ENCODE assay signal across 18 cellular contexts in the genomic region with DNA sequence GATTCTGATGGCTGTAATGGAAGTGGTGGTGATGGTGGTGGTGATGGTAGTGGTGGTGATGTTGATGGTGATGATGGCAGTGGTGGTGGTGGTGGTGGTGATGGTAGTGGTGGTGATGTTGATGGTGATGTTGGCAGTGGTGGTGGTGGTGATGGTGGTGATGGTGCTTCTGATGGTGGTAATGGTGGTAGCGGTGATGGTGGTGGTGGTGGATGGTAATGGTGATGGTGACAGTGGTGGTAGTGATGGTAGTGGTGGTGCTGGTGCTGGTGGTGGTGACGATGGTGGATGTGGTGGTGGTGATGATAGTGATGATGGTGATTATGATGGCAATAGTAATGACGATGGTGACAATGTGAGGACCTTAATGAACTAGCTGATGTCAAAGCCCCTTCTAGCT. TPM values are rescaled to one million over a fixed set of nuclear protein-coding genes. Genes with fewer than 3 reads are reported as not detected.
DNase-seq lines count a peak whose midpoint lies in the region; ATAC-seq, FAIRE-seq and TF ChIP-seq lines count a peak whose summit lies in the region.
"Had no signal": no experiment of that assay in that cellular context is flagged by ENCODE, and none has a peak within 500 bp of the region (broad histone marks: within the 10 kb centered on the region; RNA-seq: fewer than 3 reads in every experiment).

No MANE protein-coding gene starts in this region.

- H3K9me3 ChIP-seq in right cardiac atrium (ENCODE audit: control insufficient read depth, low read length) (no peaks in the 10 kb centered on the region), GM12878 (replicated peaks; ENCODE audit: control insufficient read depth, insufficient read depth, low read length) (no peaks in the 10 kb centered on the region; the same call in 2 of the 3 replicates), right lobe of liver (no peaks in the 10 kb centered on the region)

- TF ChIP-seq POLR2A in GM12878 (IDR thresholded peaks at IDR 0.05; ENCODE audit: low read depth, low read length): no peak
- no peak for TF ChIP-seq POLR2A in right lobe of liver (IDR thresholded peaks at IDR 0.05)

- TF ChIP-seq EP300 in GM12878 (IDR thresholded peaks at IDR 0.05; ENCODE audit: borderline replicate concordance in 1 of 2, control insufficient read depth in 1 of 2, low read depth in 2 of 2, low read length in 2 of 2): no peak

- 94% methylated on average over 3 of the region's 3 CpGs for WGBS in right cardiac atrium
- 58% methylated on average over 3 of the region's 3 CpGs for WGBS in GM12878 (ENCODE audit: insufficient coverage, insufficient replicate concordance, low lambda C conversion rate, missing lambda C conversion rate)
- WGBS in right lobe of liver (ENCODE audit: insufficient coverage, low coverage, low lambda C conversion rate, missing lambda C conversion rate): 75% methylated on average over 2 of the region's 3 CpGs

- in situ Hi-C loops in GM12878 (cut with MboI): loop anchor here (5.0 kb wide), 1 partner anchor 47 kb away; no protein-coding TSS in a partner anchor

- H2AFZ ChIP-seq in GM12878 (ENCODE audit: control insufficient read depth, low read depth, low read length): no peak overlapping the region

- no peak overlapping the region for H3K9ac ChIP-seq in GM12878 (ENCODE audit: control insufficient read depth, insufficient read depth, low read length)

- H3K4me3 ChIP-seq in right cardiac atrium (ENCODE audit: low read length) (no peak overlapping the region), GM12878 (no peak overlapping the region), right lobe of liver (no peak overlapping the region), dorsolateral prefrontal cortex (no peak overlapping the region)

- intact Hi-C loops in Right ventricle myocardium inferior (cut with DNase I): no loop called here
- intact Hi-C loops in right cardiac atrium (cut with DNase I): no loop called here
- intact Hi-C loops in GM12878 (cut with micrococcal nuclease; ENCODE audit: unreplicated experiment): no loop called here
- intact Hi-C loops in right lobe of liver (cut with DNase I): no loop called here
- intact Hi-C loops in dorsolateral prefrontal cortex (cut with DNase I): no loop called here

- H3K4me1 ChIP-seq in right cardiac atrium (ENCODE audit: control insufficient read depth, insufficient read depth, low read length) (no peaks in the 10 kb centered on the region), GM12878 (ENCODE audit: control insufficient read depth, insufficient read depth, low read length) (no peaks in the 10 kb centered on the region; the same call in 1 of the 2 replicates), right lobe of liver (no peaks in the 10 kb centered on the region)

- RAD21 ChIA-PET in GM12878 (lab: Charles Lee; ENCODE audit: unreplicated experiment): no interaction called here

- no peak overlapping the region for H3K27ac ChIP-seq in right cardiac atrium (ENCODE audit: low read length)
- no peak overlapping the region for H3K27ac ChIP-seq in GM12878 (ENCODE audit: control insufficient read depth, insufficient read depth)
- no peak overlapping the region for H3K27ac ChIP-seq in right lobe of liver
- no peak overlapping the region for H3K27ac ChIP-seq in dorsolateral prefrontal cortex

- TF ChIP-seq CTCF in GM12878 (IDR thresholded peaks at IDR 0.05 in 2 of 3, conservative IDR thresholded peaks at IDR 0.05 in 1 of 3; ENCODE audit: control insufficient read depth in 2 of 3, extremely low read depth in 1 of 3, insufficient read depth in 1 of 3, low read depth in 3 of 3, low read length in 3 of 3) (no peak), right lobe of liver (IDR thresholded peaks at IDR 0.05) (no peak), dorsolateral prefrontal cortex (IDR thresholded peaks at IDR 0.05 in 54 of 56, conservative IDR thresholded peaks at IDR 0.05 in 2 of 56; ENCODE audit: low read depth in 1 of 56, partially characterized antibody in 56 of 56) (no peak)

- no TSS peak for BruUV-seq in GM12878 (replicated peaks; lab: Mats Ljungman, UMichigan)

- SMC1A ChIA-PET in GM12878 (lab: Charles Lee; ENCODE audit: uncharacterized antibody, unreplicated experiment): no interaction called here

- CTCF ChIA-PET in GM12878 (lab: Yijun Ruan, JAX): no interaction called here

- H4K20me1 ChIP-seq in GM12878 (ENCODE audit: control insufficient read depth, insufficient read depth): no peaks in the 10 kb centered on the region

- no peaks in the 10 kb centered on the region for H3K27me3 ChIP-seq in right cardiac atrium (ENCODE audit: control insufficient read depth, insufficient read depth)
- H3K27me3 ChIP-seq in GM12878 (replicated peaks in 1 of 2; ENCODE audit: control insufficient read depth in 2 of 2, insufficient read depth in 2 of 2, low read length in 1 of 2): no peaks in the 10 kb centered on the region
- no peaks in the 10 kb centered on the region for H3K27me3 ChIP-seq in right lobe of liver
- peaks cover 0 to 3% (median 0%) of the 10 kb centered on the region in 45 donors for H3K27me3 ChIP-seq in dorsolateral prefrontal cortex

- H3K36me3 ChIP-seq in GM12878 (ENCODE audit: control insufficient read depth in 2 of 2, insufficient read depth in 2 of 2, low read length in 1 of 2) (no peaks in the 10 kb centered on the region; a peak in 1 of 4 replicates), right lobe of liver (no peaks in the 10 kb centered on the region)

- ATAC-seq in Right ventricle myocardium inferior (no peak), right cardiac atrium (no peak), GM12878 (no peak), right lobe of liver (no peak)
- ATAC-seq: Panc1 had no signal

- peak; percentile 89 for FAIRE-seq in GM12878 (lab: Jason Lieb, UNC)
- FAIRE-seq: GM12892, GM19239 had no signal

- peak; percentile 3 for DNase-seq in Right ventricle myocardium inferior (ENCODE audit: missing footprints)
- no peak for DNase-seq in right cardiac atrium
- no peak for DNase-seq in GM12878 (ENCODE audit: low read depth, low spot score)
- DNase-seq in right lobe of liver: peak in 2 of 3 donors; percentile 2 to 11
- DNase-seq in ureter (ENCODE audit: low spot score): peak; percentile 29
- no peak for DNase-seq in dorsolateral prefrontal cortex
- DNase-seq in NCI-H1436 (lab: John Stamatoyannopoulos, UW): no peak
- DNase-seq in NCI-H1105 treated with DMSO at 0.1 percent for 48 hours (lab: John Stamatoyannopoulos, UW): no peak
- DNase-seq: KG1, NCI-H1092, NCI-H187, NCI-H2171, NCI-H774, SHP77 treated with DMSO at 0.1 percent for 48 hours had no signal

- POLR2A ChIA-PET in GM12878 (lab: Charles Lee): no interaction called here

- no peak for TF ChIP-seq RAD21 in GM12878 (IDR thresholded peaks at IDR 0.05; ENCODE audit: insufficient read depth, low read depth, low read length)

- H3K79me2 ChIP-seq in GM12878 (ENCODE audit: control insufficient read depth, insufficient read depth, low read length): no peaks in the 10 kb centered on the region

- no peak overlapping the region for H3K4me2 ChIP-seq in GM12878 (ENCODE audit: control insufficient read depth, insufficient read depth)

TF ChIP-seq in GM12878, 131 proteins besides CTCF, POLR2A, EP300 and RAD21 (continues in another document):
- TF ChIP-seq, protein P1, sequence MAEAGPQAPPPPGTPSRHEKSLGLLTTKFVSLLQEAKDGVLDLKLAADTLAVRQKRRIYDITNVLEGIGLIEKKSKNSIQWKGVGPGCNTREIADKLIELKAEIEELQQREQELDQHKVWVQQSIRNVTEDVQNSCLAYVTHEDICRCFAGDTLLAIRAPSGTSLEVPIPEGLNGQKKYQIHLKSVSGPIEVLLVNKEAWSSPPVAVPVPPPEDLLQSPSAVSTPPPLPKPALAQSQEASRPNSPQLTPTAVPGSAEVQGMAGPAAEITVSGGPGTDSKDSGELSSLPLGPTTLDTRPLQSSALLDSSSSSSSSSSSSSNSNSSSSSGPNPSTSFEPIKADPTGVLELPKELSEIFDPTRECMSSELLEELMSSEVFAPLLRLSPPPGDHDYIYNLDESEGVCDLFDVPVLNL (IDR thresholded peaks at IDR 0.05; ENCODE audit: low read depth, low read length): no peak
- TF ChIP-seq, protein P2, sequence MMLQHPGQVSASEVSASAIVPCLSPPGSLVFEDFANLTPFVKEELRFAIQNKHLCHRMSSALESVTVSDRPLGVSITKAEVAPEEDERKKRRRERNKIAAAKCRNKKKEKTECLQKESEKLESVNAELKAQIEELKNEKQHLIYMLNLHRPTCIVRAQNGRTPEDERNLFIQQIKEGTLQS (IDR thresholded peaks at IDR 0.05; ENCODE audit: borderline replicate concordance, extremely low read depth, low read depth, low read length): no peak
- TF ChIP-seq KDM1A (IDR thresholded peaks at IDR 0.05; ENCODE audit: borderline replicate concordance) (no peak), FOXK2 (IDR thresholded peaks at IDR 0.05) (no peak), TARDBP (IDR thresholded peaks at IDR 0.05; ENCODE audit: borderline replicate concordance) (no peak), BHLHE40 (IDR thresholded peaks at IDR 0.05; ENCODE audit: borderline replicate concordance in 1 of 2, low read depth in 2 of 2, low read length in 1 of 2) (no peak), SRF (IDR thresholded peaks at IDR 0.05; ENCODE audit: low read depth in 2 of 2, low read length in 2 of 2) (no peak), RCOR1 (conservative IDR thresholded peaks at IDR 0.05; ENCODE audit: low read depth, low read length) (no peak), CHD1 (IDR thresholded peaks at IDR 0.05; ENCODE audit: low read depth, low read length) (no peak)

RNA-seq across cellular contexts. Expression of a gene that starts 35.6 kb away (rescaled TPM):
- total RNA-seq in Right ventricle myocardium inferior (3.3 TPM), right cardiac atrium (1 to 10 TPM in 3 of 4 donors, under 1 TPM in 1; 0.89 to 1.1 (median 1.0) TPM), GM12878 (2014; rRNA removed) (0.06 and 0.11 TPM in 2 replicates), GM12878 (2014; rRNA removed; fragmentation: Illumina TruSeq; extraction: Trizol) (0.04 and 0.05 TPM in 2 replicates), GM12878 (2021) (0.21 and 0.31 TPM in 2 replicates), right lobe of liver (10 to 100 TPM in 5 of 6 experiments, 1 to 10 TPM in 1; 7.5 to 19.3 (median 13.9) TPM), ureter (3.8 TPM), dorsolateral prefrontal cortex (1 to 10 TPM in 42 of 120 experiments, under 1 TPM in 78; 0.15 to 4.1 (median 0.88) TPM)
- polyA plus RNA-seq in right cardiac atrium (0.93 TPM), GM12878 (2011; rRNA removed) (not detected in 2 replicates), GM12878 (2014; fragmentation: Illumina TruSeq; extraction: Trizol) (0.08 and 0.12 TPM in 2 replicates), GM12878 (2014; fragmentation: Nextera tagmentation; extraction: Ambion mirVana) (under 1 TPM; 0.02 to 0.03 TPM), GM12878 (2014; rRNA removed) (0.12 and 0.13 TPM in 2 replicates), GM12878 (2016; fragmentation: Nextera tagmentation; extraction: Ambion mirVana) (under 1 TPM; 0.09 to 0.15 TPM)
- total RNA-seq in GM12878 (2013; cell fraction: nucleolus; rRNA removed): not detected in 2 replicates
- polyA plus RNA-seq in GM12878 (2011; ENCODE audit: low read depth): 0.12 TPM
- not detected in 2 replicates for polyA plus RNA-seq in GM12878 (2011; cell fraction: cytosol; rRNA removed)
- not detected in 2 replicates for polyA plus RNA-seq in GM12878 (2011; cell fraction: nucleus; rRNA removed)
- 0.35 and 0.37 TPM in 2 replicates for polyA plus RNA-seq in GM12878 (2012)
- not detected in 2 replicates for polyA minus RNA-seq in GM12878 (2011; rRNA and poly(A)+ RNA removed)
- polyA minus RNA-seq in GM12878 (2011; cell fraction: cytosol; rRNA and poly(A)+ RNA removed): not detected in 2 replicates
- not detected in 2 replicates for polyA minus RNA-seq in GM12878 (2011; cell fraction: nucleus; rRNA and poly(A)+ RNA removed)
- total RNA-seq: M059J had no signal

Comparison
In these comparisons a context has a peak if more than half of its experiments do, and no peak if none do; other contexts are left out.
1. DNase-seq: peak in Right ventricle myocardium inferior (single experiment), right lobe of liver (2 of 3) and ureter (single experiment); none in right cardiac atrium (0 of 3), GM12878 (single experiment), dorsolateral prefrontal cortex (0 of 10), NCI-H1436 (single experiment) and NCI-H1105 treated with DMSO at 0.1 percent for 48 hours (single experiment).